Comparison of ENCODE assay signal across 1 cellular context in genomic region chr6:101961357-101961756, GRCh38.
TF ChIP-seq lines count a peak whose summit lies in the region.

No MANE protein-coding gene starts in this region.

TF ChIP-seq in WTC11, 78 proteins besides CTCF, POLR2A, EP300 and RAD21 (continued from another document):
- TF ChIP-seq AR (CRISPR knock-in tag; IDR thresholded peaks at IDR 0.05) (no peak), KAT7 (CRISPR knock-in tag; IDR thresholded peaks at IDR 0.05; ENCODE audit: borderline replicate concordance) (no peak), ATF2 (CRISPR knock-in tag; IDR thresholded peaks at IDR 0.05; ENCODE audit: borderline replicate concordance, low read depth) (no peak), ZNF423 (CRISPR knock-in tag; IDR thresholded peaks at IDR 0.05) (no peak), NFYB (CRISPR knock-in tag; conservative IDR thresholded peaks at IDR 0.05; ENCODE audit: low read depth) (no peak), SMAD4 (CRISPR knock-in tag; IDR thresholded peaks at IDR 0.05) (no peak), MYBL2 (CRISPR knock-in tag; IDR thresholded peaks at IDR 0.05) (no peak)
